ENCODE assay signal across 17 cellular contexts in genomic region chr7:101906291-101907260, GRCh38.
DNase-seq lines count a peak whose midpoint lies in the region; ATAC-seq, FAIRE-seq and TF ChIP-seq lines count a peak whose summit lies in the region.
"Had no signal": no experiment of that assay in that cellular context is flagged by ENCODE, and none has a peak within 500 bp of the region (broad histone marks: within the 10 kb centered on the region; RNA-seq: fewer than 3 reads in every experiment).

No MANE protein-coding gene starts in this region.

- no peak overlapping the region for H2BK5ac ChIP-seq in neuronal stem cell (ENCODE audit: low read length)

- H3K36me3 ChIP-seq in BLaER1: peaks cover 75% of the 10 kb centered on the region
- peaks cover 0 to 2% of the 10 kb centered on the region in 2 donors for H3K36me3 ChIP-seq in neuronal stem cell (replicated peaks in 1 of 2; ENCODE audit: control insufficient read depth in 2 of 2, insufficient read depth in 2 of 2, low read length in 2 of 2)
- H3K36me3 ChIP-seq in pancreas: no peaks in the 10 kb centered on the region

- no CpG with 5 or more reads among the region's 19 CpGs for WGBS in neuronal stem cell (ENCODE audit: extremely low coverage in 2 of 2, insufficient read length in 2 of 2, insufficient replicate concordance in 1 of 2), 2 donors
- WGBS in pancreas, 2 donors: 95% methylated on average over 19 of the region's 19 CpGs

- H3K9ac ChIP-seq in BLaER1 (no peak overlapping the region), neuronal stem cell (ENCODE audit: low read depth, low read length, poor library complexity) (no peak overlapping the region)
- H3K9ac ChIP-seq: GM23248, KMS-11 had no signal

- POLR2A ChIA-PET in HEK293T (lab: Yijun Ruan, JAX): no interaction called here

- H2BK15ac ChIP-seq in neuronal stem cell (ENCODE audit: low read length): no peak overlapping the region

- H3K4me1 ChIP-seq in BLaER1 (peaks cover 64% of the 10 kb centered on the region), neuronal stem cell (ENCODE audit: control insufficient read depth in 2 of 2, insufficient read depth in 1 of 2, low read depth in 1 of 2, low read length in 2 of 2) (peaks cover 0 to 3% of the 10 kb centered on the region in 2 donors), pancreas (no peaks in the 10 kb centered on the region)

- no peak overlapping the region for H2AK5ac ChIP-seq in neuronal stem cell (ENCODE audit: low read depth, low read length)

- H2BK12ac ChIP-seq in neuronal stem cell (ENCODE audit: low read length): no peak overlapping the region

- H3K27me3 Mint-ChIP-seq in dendritic cell treated with granulocyte-macrophage colony-stimulating factor and Interleukin-4, amounts not matched to agents 40 ng/mL and 50 ng/mL, for 4 days: no peaks in the 10 kb centered on the region

- H2AFZ ChIP-seq in neuronal stem cell (ENCODE audit: low read length): no peak overlapping the region
- H2AFZ ChIP-seq: GM23248 had no signal

- DNase-seq in HEK293T (ENCODE audit: extremely low spot score) (no peak), neuronal stem cell (ENCODE audit: low spot score) (no peak), NCI-H2029 treated with DMSO at 0.1 percent for 48 hours (lab: John Stamatoyannopoulos, UW) (no peak), pancreas (no peak), NCI-H1694 (lab: John Stamatoyannopoulos, UW) (no peak)
- DNase-seq: Calu3, GM23248, HFFc6, MM.1S, NCI-H1105, NCI-H1930, NCI-H510A had no signal

- ATAC-seq in HG03442 (IDR thresholded peaks at IDR 0.05; ENCODE audit: unreplicated experiment): no peak
- ATAC-seq in pancreas: no peak

- no peak overlapping the region for H4K91ac ChIP-seq in neuronal stem cell (ENCODE audit: low read depth, low read length, poor library complexity)

- H3K4me3 ChIP-seq in BLaER1 (no peak overlapping the region), neuronal stem cell (ENCODE audit: low read length in 2 of 2) (no peak overlapping the region), pancreas (no peak overlapping the region)
- H3K4me3 ChIP-seq: GM23248 had no signal

- intact Hi-C loops in dendritic cell treated with granulocyte-macrophage colony-stimulating factor and Interleukin-4, amounts not matched to agents 40 ng/mL and 50 ng/mL, for 4 days (cut with micrococcal nuclease): no loop called here
- intact Hi-C loops in pancreas (cut with DNase I): no loop called here

- H3K36me3 Mint-ChIP-seq in dendritic cell treated with granulocyte-macrophage colony-stimulating factor and Interleukin-4, amounts not matched to agents 40 ng/mL and 50 ng/mL, for 4 days (ENCODE audit: low read depth): peaks cover 4% of the 10 kb centered on the region

- peak overlapping the region; percentile 53 for H3K18ac ChIP-seq in neuronal stem cell (ENCODE audit: low read length)

- H4K20me1 ChIP-seq in BLaER1: peaks cover 100% of the 10 kb centered on the region

- H3K23ac ChIP-seq in neuronal stem cell (ENCODE audit: low read depth, low read length, poor library complexity): no peak overlapping the region

- H3K27ac ChIP-seq in BLaER1 (peak overlapping the region; percentile 30; the same call in 1 of the 2 replicates), neuronal stem cell (replicated peaks; ENCODE audit: low read length) (no peak overlapping the region), pancreas (no peak overlapping the region)
- H3K27ac ChIP-seq: GM23248, KMS-11 had no signal

- CTCF ChIA-PET in HEK293T (lab: Yijun Ruan, JAX): no interaction called here

- no peak overlapping the region for H3K4ac ChIP-seq in neuronal stem cell (ENCODE audit: low read length)

- no peak overlapping the region for H4K8ac ChIP-seq in neuronal stem cell (ENCODE audit: low read depth, low read length)

- peaks cover 21% of the 10 kb centered on the region for H3K79me1 ChIP-seq in neuronal stem cell (ENCODE audit: low read depth, low read length)

- H3K14ac ChIP-seq in neuronal stem cell (ENCODE audit: low read length): no peak overlapping the region

- peak overlapping the region; percentile 3 for H3K27ac Mint-ChIP-seq in dendritic cell treated with granulocyte-macrophage colony-stimulating factor and Interleukin-4, amounts not matched to agents 40 ng/mL and 50 ng/mL, for 4 days
- H3K27ac Mint-ChIP-seq: HFFc6 had no signal

- no peak for TF ChIP-seq CTCF in pancreas (IDR thresholded peaks at IDR 0.05)

- H3K4me3 Mint-ChIP-seq in dendritic cell treated with granulocyte-macrophage colony-stimulating factor and Interleukin-4, amounts not matched to agents 40 ng/mL and 50 ng/mL, for 4 days: no peak overlapping the region
- H3K4me3 Mint-ChIP-seq: HFFc6 had no signal

- no peaks in the 10 kb centered on the region for H3K9me3 Mint-ChIP-seq in dendritic cell treated with granulocyte-macrophage colony-stimulating factor and Interleukin-4, amounts not matched to agents 40 ng/mL and 50 ng/mL, for 4 days
- H3K9me3 Mint-ChIP-seq: HFFc6 had no signal

- H2BK120ac ChIP-seq in neuronal stem cell (ENCODE audit: low read depth, low read length): no peak overlapping the region

- H3K9me3 ChIP-seq in BLaER1 (no peaks in the 10 kb centered on the region), neuronal stem cell (replicated peaks in 1 of 2; ENCODE audit: control insufficient read depth in 2 of 2, insufficient read depth in 1 of 2, low read depth in 1 of 2, low read length in 2 of 2) (peaks cover 0 to 2% of the 10 kb centered on the region in 2 donors), pancreas (no peaks in the 10 kb centered on the region)

- H3K4me2 ChIP-seq in BLaER1 (no peak overlapping the region), neuronal stem cell (ENCODE audit: insufficient read depth, low read length, poor library complexity, severe bottlenecking) (no peak overlapping the region)
- H3K4me2 ChIP-seq: KMS-11 had no signal

- H3K4me1 Mint-ChIP-seq in dendritic cell treated with granulocyte-macrophage colony-stimulating factor and Interleukin-4, amounts not matched to agents 40 ng/mL and 50 ng/mL, for 4 days (ENCODE audit: low read depth): peaks cover 38% of the 10 kb centered on the region

- FAIRE-seq in pancreas (lab: Jason Lieb, UNC): no peak
- FAIRE-seq: A204.1 had no signal

- H3K27me3 ChIP-seq in BLaER1 (no peaks in the 10 kb centered on the region), neuronal stem cell (ENCODE audit: control insufficient read depth in 3 of 3, insufficient read depth in 3 of 3, low read depth in 1 of 3, low read length in 3 of 3) (no peaks in the 10 kb centered on the region), pancreas (no peaks in the 10 kb centered on the region)

TF ChIP-seq in HEK293T, 16 proteins besides CTCF, POLR2A, EP300 and RAD21:
- TF ChIP-seq PKNOX1 (IDR thresholded peaks at IDR 0.05) (peak; percentile 20; the same call in 1 of the 2 replicates), NFRKB (IDR thresholded peaks at IDR 0.05) (no peak)
TF ChIP-seq in HEK293T: peak in this region for 1.
